In genomic region chr4:2409381-2409783, GRCh38 we compare ENCODE assay signal across 27 cellular contexts. TPM values are rescaled to one million over a fixed set of nuclear protein-coding genes. Genes with fewer than 3 reads are reported as not detected.
"Had no signal": no experiment of that assay in that cellular context is flagged by ENCODE, and none has a peak within 500 bp of the region (broad histone marks: within the 10 kb centered on the region; RNA-seq: fewer than 3 reads in every experiment).

No MANE protein-coding gene starts in this region.

- H3K4me3 Mint-ChIP-seq: activated naive CD8-positive, alpha-beta T cell treated with anti-CD3 and anti-CD28 coated beads, Interleukin-2, amount 50 U/mL, for 24 hours; activated T-cell treated with anti-CD3 and anti-CD28 coated beads, Interleukin-2, amount 50 U/mL, for 4 hours; memory B cell; natural killer cell treated with Interleukin-12 subunit alpha and Interleukin-12 subunit beta and Interleukin-15 and Interleukin-18, amount 100 ng/mL, for 72 hours; stimulated activated naive B cell treated with anti-CD40 and anti-IgM and Interleukin-4, amounts not matched to agents 10 μg/mL and 1 μg/mL and 100 μg/mL, for 72 hours; WTC11 had no signal

- H2AFZ ChIP-seq: parathyroid adenoma had no signal

- H3K27me3 Mint-ChIP-seq: natural killer cell treated with Interleukin-12 subunit alpha and Interleukin-12 subunit beta and Interleukin-15 and Interleukin-18, amount 100 ng/mL, for 72 hours had no signal

- H3K4me3 ChIP-seq: right lobe of liver, vagina had no signal

- H3K36me3 Mint-ChIP-seq: memory B cell; natural killer cell treated with Interleukin-12 subunit alpha and Interleukin-12 subunit beta and Interleukin-15 and Interleukin-18, amount 100 ng/mL, for 72 hours; stimulated activated naive B cell treated with anti-CD40 and anti-IgM and Interleukin-4, amounts not matched to agents 10 μg/mL and 1 μg/mL and 100 μg/mL, for 72 hours; WTC11 had no signal

- H3K4me1 ChIP-seq: parathyroid adenoma had no signal

- H3K27ac Mint-ChIP-seq: activated naive CD8-positive, alpha-beta T cell treated with anti-CD3 and anti-CD28 coated beads, Interleukin-2, amount 50 U/mL, for 24 hours; memory B cell; stimulated activated naive B cell treated with anti-CD40 and anti-IgM and Interleukin-4, amounts not matched to agents 10 μg/mL and 1 μg/mL and 100 μg/mL, for 72 hours; WTC11 had no signal

- H3K36me3 ChIP-seq: right lobe of liver, vagina had no signal

- H3K27me3 ChIP-seq: right lobe of liver, vagina had no signal

- FAIRE-seq: endothelial cell of umbilical vein, islet of Langerhans, small intestine had no signal

- DNase-seq: activated effector memory CD4-positive, alpha-beta T cell treated with Interleukin-2 at 50 U/mL for 16 hours; activated naive CD4-positive, alpha-beta T cell treated with anti-CD3 and anti-CD28 coated beads, Interleukin-2, amount 50 U/mL, for 16 hours; activated naive CD8-positive, alpha-beta T cell treated with anti-CD3 and anti-CD28 coated beads, Interleukin-2, amount 50 U/mL, for 24 hours; activated T-cell treated with anti-CD3 and anti-CD28 coated beads, Interleukin-2, amount 50 U/mL, for 4 hours; cortex of kidney; effector CD4-positive, alpha-beta T cell; foreskin melanocyte; hypothalamus; left colon; small intestine; stimulated activated CD4-positive, alpha-beta T cell treated with anti-CD3 and anti-CD28 coated beads, Interleukin-15, amount 100 ng/mL, for 24 hours; stimulated activated naive B cell treated with anti-CD40 and anti-IgM and Interleukin-4, amounts not matched to agents 10 μg/mL and 1 μg/mL and 100 μg/mL, for 72 hours; T-helper 9 cell; trophoblast cell had no signal

- ATAC-seq: activated naive CD8-positive, alpha-beta T cell treated with anti-CD3 and anti-CD28 coated beads, Interleukin-2, amount 50 U/mL, for 24 hours; activated T-cell treated with anti-CD3 and anti-CD28 coated beads, Interleukin-2, amount 50 U/mL, for 4 hours; esophagus mucosa; left colon; natural killer cell treated with Interleukin-12 subunit alpha and Interleukin-12 subunit beta and Interleukin-15 and Interleukin-18, amount 100 ng/mL, for 72 hours; right lobe of liver; stimulated activated naive B cell treated with anti-CD40 and anti-IgM and Interleukin-4, amounts not matched to agents 10 μg/mL and 1 μg/mL and 100 μg/mL, for 72 hours had no signal

- H3K27ac ChIP-seq: parathyroid adenoma, right lobe of liver, vagina had no signal

- H3K9me3 Mint-ChIP-seq: activated naive CD8-positive, alpha-beta T cell treated with anti-CD3 and anti-CD28 coated beads, Interleukin-2, amount 50 U/mL, for 24 hours; activated T-cell treated with anti-CD3 and anti-CD28 coated beads, Interleukin-2, amount 50 U/mL, for 4 hours; memory B cell; natural killer cell treated with Interleukin-12 subunit alpha and Interleukin-12 subunit beta and Interleukin-15 and Interleukin-18, amount 100 ng/mL, for 72 hours; stimulated activated naive B cell treated with anti-CD40 and anti-IgM and Interleukin-4, amounts not matched to agents 10 μg/mL and 1 μg/mL and 100 μg/mL, for 72 hours; WTC11 had no signal

- H3K9me3 ChIP-seq: right lobe of liver, vagina had no signal

- H3K9ac ChIP-seq: parathyroid adenoma had no signal

RNA-seq across cellular contexts. Expression of gene CFAP99, which starts 9.4 kb away (rescaled TPM):
- total RNA-seq: activated CD8-positive, alpha-beta memory T cell treated with anti-CD3 and anti-CD28 coated beads for 36 hours; activated T-cell treated with anti-CD3 and anti-CD28 coated beads, Interleukin-2, amount 50 U/mL, for 4 hours; endothelial cell of umbilical vein; lower leg skin; natural killer cell treated with Interleukin-12 subunit alpha and Interleukin-12 subunit beta and Interleukin-15 and Interleukin-18, amount 100 ng/mL, for 72 hours; pulmonary artery endothelial cell; temporal lobe; vagina; WTC11 had no signal
